Comparison of ENCODE assay signal across 16 cellular contexts in the genomic region with DNA sequence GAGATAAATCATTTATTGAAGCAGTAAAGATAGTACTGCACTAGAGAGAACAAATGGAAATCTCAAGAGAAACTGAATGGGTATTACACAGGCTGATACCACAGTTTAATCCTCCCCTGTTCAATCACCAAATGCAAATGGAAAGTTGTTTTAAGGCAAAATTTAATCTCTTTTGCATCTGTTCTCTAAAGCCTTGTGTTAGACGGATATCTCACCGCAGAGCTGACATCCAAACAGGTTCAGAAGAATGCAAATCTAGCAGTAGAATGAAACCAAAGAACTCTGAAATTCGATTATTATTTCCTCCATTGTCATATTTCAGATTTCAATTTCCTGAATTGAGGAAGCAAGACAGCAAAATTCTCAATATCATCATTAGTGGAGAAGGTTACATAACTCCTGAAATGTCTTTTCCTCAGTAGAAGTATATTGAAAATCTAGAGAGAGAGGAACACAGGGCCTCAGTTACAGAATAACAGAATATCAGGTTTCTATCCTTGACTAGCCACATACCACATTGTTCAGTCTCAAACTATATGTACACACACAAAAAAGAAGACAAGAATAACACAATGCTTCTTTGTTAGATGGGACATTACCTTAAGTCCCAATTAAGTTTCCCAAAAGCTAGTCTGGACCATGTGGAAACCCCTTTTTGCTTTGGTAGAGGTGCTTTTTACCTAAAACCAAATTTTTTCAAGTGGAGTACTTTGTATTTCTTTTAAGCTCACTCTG.
DNase-seq lines count a peak whose midpoint lies in the region; ATAC-seq and TF ChIP-seq lines count a peak whose summit lies in the region.
"Had no signal": no experiment of that assay in that cellular context is flagged by ENCODE, and none has a peak within 500 bp of the region (broad histone marks: within the 10 kb centered on the region; RNA-seq: fewer than 3 reads in every experiment).

No MANE protein-coding gene starts in this region.

- H3K4me2 ChIP-seq in Karpas-422 (ENCODE audit: low read depth, low read length, poor library complexity, severe bottlenecking): peak overlapping the region; percentile 15

- H3K4me1 ChIP-seq in Karpas-422 (ENCODE audit: low read length) (peaks cover 47% of the 10 kb centered on the region), body of pancreas (no peaks in the 10 kb centered on the region)

- no peak for TF ChIP-seq CTCF in body of pancreas (IDR thresholded peaks at IDR 0.05)

- H3K9me3 ChIP-seq in Karpas-422 (ENCODE audit: low read length) (no peaks in the 10 kb centered on the region), body of pancreas (no peaks in the 10 kb centered on the region)

- H3K27me3 ChIP-seq in Karpas-422 (ENCODE audit: low read length) (no peaks in the 10 kb centered on the region), body of pancreas (no peaks in the 10 kb centered on the region)

- peak overlapping the region; percentile 58 for H3K27ac ChIP-seq in Karpas-422 (ENCODE audit: low read length)
- H3K27ac ChIP-seq in body of pancreas: no peak overlapping the region

- no peaks in the 10 kb centered on the region for H4K20me1 ChIP-seq in Karpas-422 (ENCODE audit: insufficient read depth, low read depth, low read length)

- WGBS in body of pancreas, 2 donors: 63 to 64% methylated on average over 3 of the region's 3 CpGs

- H3K36me3 ChIP-seq in Karpas-422 (ENCODE audit: insufficient read depth, low read length) (no peaks in the 10 kb centered on the region), body of pancreas (replicated peaks in 1 of 2; ENCODE audit: insufficient read depth in 1 of 2, low read depth in 2 of 2) (no peaks in the 10 kb centered on the region)

- no peaks in the 10 kb centered on the region for H3K9me2 ChIP-seq in Karpas-422 (replicated peaks; ENCODE audit: insufficient read depth, low read length)

- H3K79me2 ChIP-seq in Karpas-422 (ENCODE audit: low read length): no peaks in the 10 kb centered on the region

- ATAC-seq in GM19395 (IDR thresholded peaks at IDR 0.05; ENCODE audit: unreplicated experiment) (no peak), body of pancreas (no peak)
- ATAC-seq: HCT116 had no signal

- H3K9ac ChIP-seq in Karpas-422 (ENCODE audit: low read length): no peak overlapping the region

- intact Hi-C loops in body of pancreas (cut with DNase I): no loop called here

- no peak overlapping the region for H3K4me3 ChIP-seq in Karpas-422 (ENCODE audit: low read length)
- no peak overlapping the region for H3K4me3 ChIP-seq in body of pancreas

- no peak for TF ChIP-seq POLR2A in body of pancreas (IDR thresholded peaks at IDR 0.05)

- peak overlapping the region; percentile 1 for H2AFZ ChIP-seq in Karpas-422 (ENCODE audit: low read length)

- DNase-seq in Karpas-422 (peak; percentile 61), OCI-M1 (lab: John Stamatoyannopoulos, UW) (peak; percentile 7), germinal center (ENCODE audit: low spot score) (peak; percentile 10), NCI-H748 treated with DMSO at 0.1 percent for 48 hours (lab: John Stamatoyannopoulos, UW) (no peak), T-helper 2 cell (no peak), body of pancreas (no peak)
- DNase-seq: C1 segment of cervical spinal cord, DMS53, NCI-H146, NCI-H2081 treated with DMSO at 0.1 percent for 48 hours, NCI-H226, NCI-H774, SIG-M5, SW 1271 had no signal

Comparison
In these comparisons a context has a peak if more than half of its experiments do, and no peak if none do; other contexts are left out.
1. DNase-seq: peak in Karpas-422 (single experiment), OCI-M1 (single experiment) and germinal center (single experiment); none in NCI-H748 treated with DMSO at 0.1 percent for 48 hours (single experiment), T-helper 2 cell (0 of 5) and body of pancreas (0 of 4).